Comparison of ENCODE assay signal across 18 cellular contexts in the genomic region with DNA sequence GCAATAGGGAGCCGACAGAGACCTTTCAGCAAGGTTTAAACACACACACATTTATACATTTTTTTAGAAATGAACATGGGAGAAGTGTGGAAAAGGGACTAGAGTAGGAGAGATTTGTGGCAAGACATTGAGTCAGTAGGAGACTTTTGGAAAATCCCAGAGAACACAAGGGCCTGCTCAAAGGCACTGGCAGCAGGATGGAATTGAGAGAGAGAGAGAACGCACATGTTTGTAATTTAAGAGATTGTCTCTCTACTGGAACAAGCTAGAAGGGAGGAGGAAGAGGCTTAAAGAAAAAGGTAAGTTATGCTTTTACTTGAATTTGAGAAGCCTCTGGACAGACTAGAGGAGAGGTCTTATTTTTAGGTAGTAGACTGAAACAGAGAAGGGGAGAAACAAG.
DNase-seq lines count a peak whose midpoint lies in the region; ATAC-seq and TF ChIP-seq lines count a peak whose summit lies in the region.
"Had no signal": no experiment of that assay in that cellular context is flagged by ENCODE, and none has a peak within 500 bp of the region (broad histone marks: within the 10 kb centered on the region; RNA-seq: fewer than 3 reads in every experiment).

No MANE protein-coding gene starts in this region.

- CTCF ChIA-PET in WTC11 (lab: Charles Lee), result no interaction called here

- POLR2A ChIA-PET in WTC11 (lab: Charles Lee), result no interaction called here

- H3K36me3 Mint-ChIP-seq in nephron (ENCODE audit: low read depth) (no peaks in the 10 kb centered on the region), WTC11 (no peaks in the 10 kb centered on the region)

- ATAC-seq in WTC11 (no peak), GM21717 (IDR thresholded peaks at IDR 0.05; ENCODE audit: unreplicated experiment) (no peak)
- ATAC-seq: PC-3 had no signal

- TF ChIP-seq CTCF in nephron (IDR thresholded peaks at IDR 0.05; ENCODE audit: unreplicated experiment in 3 of 3), result no peak
- TF ChIP-seq CTCF in WTC11 (IDR thresholded peaks at IDR 0.05), result no peak

- H3K4me1 Mint-ChIP-seq in nephron, result peaks cover 20% of the 10 kb centered on the region
- H3K4me1 Mint-ChIP-seq in WTC11, result peaks cover 8% of the 10 kb centered on the region; the same call in 1 of the 2 replicates

- DNase-seq in NCI-H82 treated with DMSO at 0.1 percent for 48 hours (lab: John Stamatoyannopoulos, UW; ENCODE audit: unreplicated experiment) (peak; percentile 69), fibroblast of gingiva (ENCODE audit: low read depth) (peak; percentile 26), ACHN (no peak), WTC11 (ENCODE audit: low spot score) (no peak)
- DNase-seq in activated CD4-positive, CD25-positive, alpha-beta regulatory T cell treated with anti-CD3 and anti-CD28 coated beads, Interleukin-2, amount 50 U/mL, for 72 hours, result no peak
- DNase-seq: DMS153; DND-41; H9; NCI-H1092 treated with DMSO at 0.1 percent for 48 hours; NCI-H1436; NCI-H187 treated with DMSO at 0.1 percent for 48 hours; NCI-H2171 treated with DMSO at 0.1 percent for 48 hours; NCI-H524; NCI-H748 treated with DMSO at 0.1 percent for 48 hours; NK-92 treated with Interleukin-12 subunit alpha and Interleukin-12 subunit beta, amount 100 ng/mL, for 24 hours; PC-3 had no signal

- H3K4me3 Mint-ChIP-seq in nephron (no peak overlapping the region), WTC11 (no peak overlapping the region)
- H3K4me3 Mint-ChIP-seq: H9 had no signal

- H3K27ac Mint-ChIP-seq in nephron (peak overlapping the region in 2 of 3 experiments; percentile 57 to 66), WTC11 (no peak overlapping the region)

- no peaks in the 10 kb centered on the region for H3K27me3 Mint-ChIP-seq in nephron (ENCODE audit: low read depth)
- H3K27me3 Mint-ChIP-seq in WTC11 (ENCODE audit: low read depth), result no peaks in the 10 kb centered on the region

- H3K9me3 Mint-ChIP-seq in nephron, result peaks cover 2% of the 10 kb centered on the region
- H3K9me3 Mint-ChIP-seq in WTC11, result no peaks in the 10 kb centered on the region
- H3K9me3 Mint-ChIP-seq: H9 had no signal

- in situ Hi-C loops in ACHN (cut with HindIII; ENCODE audit: low pct_ligation_motif_present, low pct_unique_long_range_greater_than_20kb, low sequenced_read_pairs), result no loop called here

TF ChIP-seq in WTC11, 78 proteins besides CTCF, POLR2A, EP300 and RAD21:
- TF ChIP-seq, protein P1, sequence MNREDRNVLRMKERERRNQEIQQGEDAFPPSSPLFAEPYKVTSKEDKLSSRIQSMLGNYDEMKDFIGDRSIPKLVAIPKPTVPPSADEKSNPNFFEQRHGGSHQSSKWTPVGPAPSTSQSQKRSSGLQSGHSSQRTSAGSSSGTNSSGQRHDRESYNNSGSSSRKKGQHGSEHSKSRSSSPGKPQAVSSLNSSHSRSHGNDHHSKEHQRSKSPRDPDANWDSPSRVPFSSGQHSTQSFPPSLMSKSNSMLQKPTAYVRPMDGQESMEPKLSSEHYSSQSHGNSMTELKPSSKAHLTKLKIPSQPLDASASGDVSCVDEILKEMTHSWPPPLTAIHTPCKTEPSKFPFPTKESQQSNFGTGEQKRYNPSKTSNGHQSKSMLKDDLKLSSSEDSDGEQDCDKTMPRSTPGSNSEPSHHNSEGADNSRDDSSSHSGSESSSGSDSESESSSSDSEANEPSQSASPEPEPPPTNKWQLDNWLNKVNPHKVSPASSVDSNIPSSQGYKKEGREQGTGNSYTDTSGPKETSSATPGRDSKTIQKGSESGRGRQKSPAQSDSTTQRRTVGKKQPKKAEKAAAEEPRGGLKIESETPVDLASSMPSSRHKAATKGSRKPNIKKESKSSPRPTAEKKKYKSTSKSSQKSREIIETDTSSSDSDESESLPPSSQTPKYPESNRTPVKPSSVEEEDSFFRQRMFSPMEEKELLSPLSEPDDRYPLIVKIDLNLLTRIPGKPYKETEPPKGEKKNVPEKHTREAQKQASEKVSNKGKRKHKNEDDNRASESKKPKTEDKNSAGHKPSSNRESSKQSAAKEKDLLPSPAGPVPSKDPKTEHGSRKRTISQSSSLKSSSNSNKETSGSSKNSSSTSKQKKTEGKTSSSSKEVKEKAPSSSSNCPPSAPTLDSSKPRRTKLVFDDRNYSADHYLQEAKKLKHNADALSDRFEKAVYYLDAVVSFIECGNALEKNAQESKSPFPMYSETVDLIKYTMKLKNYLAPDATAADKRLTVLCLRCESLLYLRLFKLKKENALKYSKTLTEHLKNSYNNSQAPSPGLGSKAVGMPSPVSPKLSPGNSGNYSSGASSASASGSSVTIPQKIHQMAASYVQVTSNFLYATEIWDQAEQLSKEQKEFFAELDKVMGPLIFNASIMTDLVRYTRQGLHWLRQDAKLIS (CRISPR knock-in tag; IDR thresholded peaks at IDR 0.05; ENCODE audit: borderline replicate concordance), result no peak
- TF ChIP-seq, protein P2, sequence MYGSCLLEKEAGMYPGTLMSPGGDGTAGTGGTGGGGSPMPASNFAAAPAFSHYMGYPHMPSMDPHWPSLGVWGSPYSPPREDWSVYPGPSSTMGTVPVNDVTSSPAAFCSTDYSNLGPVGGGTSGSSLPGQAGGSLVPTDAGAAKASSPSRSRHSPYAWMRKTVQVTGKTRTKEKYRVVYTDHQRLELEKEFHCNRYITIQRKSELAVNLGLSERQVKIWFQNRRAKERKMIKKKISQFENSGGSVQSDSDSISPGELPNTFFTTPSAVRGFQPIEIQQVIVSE (CRISPR knock-in tag; IDR thresholded peaks at IDR 0.05; ENCODE audit: borderline replicate concordance), result no peak
- TF ChIP-seq, protein P3, sequence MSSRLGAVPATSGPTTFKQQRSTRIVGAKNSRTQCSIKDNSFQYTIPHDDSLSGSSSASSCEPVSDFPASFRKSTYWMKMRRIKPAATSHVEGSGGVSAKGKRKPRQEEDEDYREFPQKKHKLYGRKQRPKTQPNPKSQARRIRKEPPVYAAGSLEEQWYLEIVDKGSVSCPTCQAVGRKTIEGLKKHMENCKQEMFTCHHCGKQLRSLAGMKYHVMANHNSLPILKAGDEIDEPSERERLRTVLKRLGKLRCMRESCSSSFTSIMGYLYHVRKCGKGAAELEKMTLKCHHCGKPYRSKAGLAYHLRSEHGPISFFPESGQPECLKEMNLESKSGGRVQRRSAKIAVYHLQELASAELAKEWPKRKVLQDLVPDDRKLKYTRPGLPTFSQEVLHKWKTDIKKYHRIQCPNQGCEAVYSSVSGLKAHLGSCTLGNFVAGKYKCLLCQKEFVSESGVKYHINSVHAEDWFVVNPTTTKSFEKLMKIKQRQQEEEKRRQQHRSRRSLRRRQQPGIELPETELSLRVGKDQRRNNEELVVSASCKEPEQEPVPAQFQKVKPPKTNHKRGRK (CRISPR knock-in tag; IDR thresholded peaks at IDR 0.05; ENCODE audit: borderline replicate concordance), result no peak
- TF ChIP-seq HMGA2 (CRISPR knock-in tag; IDR thresholded peaks at IDR 0.05), result no peak
- no peak for TF ChIP-seq ZNF263 (CRISPR knock-in tag; IDR thresholded peaks at IDR 0.05; ENCODE audit: low read depth)
- TF ChIP-seq ZNF219 (CRISPR knock-in tag; IDR thresholded peaks at IDR 0.05; ENCODE audit: borderline replicate concordance), result no peak
- TF ChIP-seq ZSCAN18 (CRISPR knock-in tag; IDR thresholded peaks at IDR 0.05), result no peak
- TF ChIP-seq CBFB (CRISPR knock-in tag; IDR thresholded peaks at IDR 0.05; ENCODE audit: low read depth), result no peak
TF ChIP-seq in WTC11: peak in this region for 0.

Comparison
In these comparisons a context has a peak if more than half of its experiments do, and no peak if none do; other contexts are left out.
1. DNase-seq: peak in NCI-H82 treated with DMSO at 0.1 percent for 48 hours (single experiment) and fibroblast of gingiva (single experiment); none in ACHN (single experiment), WTC11 (single experiment) and activated CD4-positive, CD25-positive, alpha-beta regulatory T cell treated with anti-CD3 and anti-CD28 coated beads, Interleukin-2, amount 50 U/mL, for 72 hours (single experiment).